ENCODE assay signal across 8 cellular contexts in genomic region chr19:45887311-45887710, GRCh38. TPM values are rescaled to one million over a fixed set of nuclear protein-coding genes. Genes with fewer than 3 reads are reported as not detected.
A peak's percentile ranks its signal among the peaks of the same experiment; 100 is the strongest.
DNase-seq lines count a peak whose midpoint lies in the region; ATAC-seq and TF ChIP-seq lines count a peak whose summit lies in the region.

No MANE protein-coding gene starts in this region.

- H3K4me1 ChIP-seq in skeletal muscle tissue (ENCODE audit: control insufficient read depth in 3 of 3, insufficient read depth in 3 of 3, low read length in 3 of 3) = peaks cover 36 to 42% (median 39%) of the 10 kb centered on the region in 3 donors

- TF ChIP-seq CTCF in WI38 (IDR thresholded peaks at IDR 0.05; ENCODE audit: low read depth, low read length) = no peak
- TF ChIP-seq CTCF in foreskin fibroblast (IDR thresholded peaks at IDR 0.05; ENCODE audit: low read depth, low read length) = no peak

- H3K4me3 ChIP-seq in H7 (ENCODE audit: insufficient read depth, low read depth, low read length) (peak overlapping the region; percentile 79), WI38 (ENCODE audit: low read depth, low read length) (peak overlapping the region; percentile 68), foreskin fibroblast (ENCODE audit: low read depth in 1 of 2, low read length in 2 of 2) (peak overlapping the region; percentile 69 to 79), skeletal muscle tissue (ENCODE audit: low read length in 3 of 3) (peak overlapping the region; percentile 84 to 94 (median 89))

- DNase-seq in H7 (no peak), foreskin fibroblast (no peak), germinal center (ENCODE audit: low spot score) (no peak), cerebellar cortex (ENCODE audit: low spot score) (no peak), NCI-H2081 treated with DMSO at 0.1 percent for 48 hours (lab: John Stamatoyannopoulos, UW) (no peak)

- peak overlapping the region; percentile 96 for H3K27ac ChIP-seq in skeletal muscle tissue (ENCODE audit: low read depth, low read length)

- H3K36me3 ChIP-seq in H7 (replicated peaks; ENCODE audit: control insufficient read depth, insufficient read depth, low read length) (no peaks in the 10 kb centered on the region), skeletal muscle tissue (ENCODE audit: control insufficient read depth in 3 of 3, insufficient read depth in 3 of 3, low read length in 3 of 3) (peaks cover 0 to 10% (median 0%) of the 10 kb centered on the region in 3 donors)

- ATAC-seq in GM21529 (IDR thresholded peaks at IDR 0.05; ENCODE audit: unreplicated experiment) = no peak

- H3K9ac ChIP-seq in skeletal muscle tissue (ENCODE audit: low read depth in 1 of 3, low read length in 3 of 3) = peak overlapping the region; percentile 96 to 98 (median 98)

- H3K27me3 ChIP-seq in H7 (ENCODE audit: control insufficient read depth, insufficient read depth, low read length) (no peaks in the 10 kb centered on the region), skeletal muscle tissue (ENCODE audit: control insufficient read depth in 3 of 3, insufficient read depth in 3 of 3, low read length in 3 of 3) (no peaks in the 10 kb centered on the region)

- H3K9me3 ChIP-seq in skeletal muscle tissue (ENCODE audit: control insufficient read depth in 3 of 3, low read length in 3 of 3) = no peaks in the 10 kb centered on the region

RNA-seq across cellular contexts. Expression of gene IRF2BP1, which starts 1.4 kb away (rescaled TPM):
- total RNA-seq in H7 (2014; rRNA removed; shearing (Covaris generic)) = 45.2 and 45.7 TPM in 2 replicates
- total RNA-seq in skeletal muscle tissue = 24.5 TPM

RNA-seq across cellular contexts. Expression of gene MYPOP, which starts 15.1 kb away (rescaled TPM):
- total RNA-seq in H7 (2014; rRNA removed; shearing (Covaris generic)) = 2.8 and 2.9 TPM in 2 replicates
- 0.52 TPM for total RNA-seq in skeletal muscle tissue

RNA-seq across cellular contexts. Expression of gene FOXA3, which starts 23.2 kb away (rescaled TPM):
- total RNA-seq in H7 (2014; rRNA removed; shearing (Covaris generic)) = 13.4 and 15.1 TPM in 2 replicates
- not detected for total RNA-seq in skeletal muscle tissue

RNA-seq across cellular contexts. Expression of gene SYMPK, which starts 24.4 kb away (rescaled TPM):
- 66.2 and 70.3 TPM in 2 replicates for total RNA-seq in H7 (2014; rRNA removed; shearing (Covaris generic))
- total RNA-seq in skeletal muscle tissue = 23.5 TPM

RNA-seq across cellular contexts. Expression of gene NANOS2, which starts 27.3 kb away (rescaled TPM):
- not detected in 2 replicates for total RNA-seq in H7 (2014; rRNA removed; shearing (Covaris generic))
- total RNA-seq in skeletal muscle tissue = not detected

Comparison
In these comparisons a context has a peak if more than half of its experiments do, and no peak if none do; other contexts are left out.
1. RNA of gene FOXA3, which starts 23.2 kb away (total RNA-seq): 13.4 to 15.1 TPM in H7; not detected in skeletal muscle tissue (single experiment); every median in the first group is over 10 times any median in the second.
2. Peak in every context shown above with its lines, with median percentiles within 50 percentile points of each other: H3K4me3 ChIP-seq.